15 cellular contexts compared by ENCODE assay signal in the genomic region with DNA sequence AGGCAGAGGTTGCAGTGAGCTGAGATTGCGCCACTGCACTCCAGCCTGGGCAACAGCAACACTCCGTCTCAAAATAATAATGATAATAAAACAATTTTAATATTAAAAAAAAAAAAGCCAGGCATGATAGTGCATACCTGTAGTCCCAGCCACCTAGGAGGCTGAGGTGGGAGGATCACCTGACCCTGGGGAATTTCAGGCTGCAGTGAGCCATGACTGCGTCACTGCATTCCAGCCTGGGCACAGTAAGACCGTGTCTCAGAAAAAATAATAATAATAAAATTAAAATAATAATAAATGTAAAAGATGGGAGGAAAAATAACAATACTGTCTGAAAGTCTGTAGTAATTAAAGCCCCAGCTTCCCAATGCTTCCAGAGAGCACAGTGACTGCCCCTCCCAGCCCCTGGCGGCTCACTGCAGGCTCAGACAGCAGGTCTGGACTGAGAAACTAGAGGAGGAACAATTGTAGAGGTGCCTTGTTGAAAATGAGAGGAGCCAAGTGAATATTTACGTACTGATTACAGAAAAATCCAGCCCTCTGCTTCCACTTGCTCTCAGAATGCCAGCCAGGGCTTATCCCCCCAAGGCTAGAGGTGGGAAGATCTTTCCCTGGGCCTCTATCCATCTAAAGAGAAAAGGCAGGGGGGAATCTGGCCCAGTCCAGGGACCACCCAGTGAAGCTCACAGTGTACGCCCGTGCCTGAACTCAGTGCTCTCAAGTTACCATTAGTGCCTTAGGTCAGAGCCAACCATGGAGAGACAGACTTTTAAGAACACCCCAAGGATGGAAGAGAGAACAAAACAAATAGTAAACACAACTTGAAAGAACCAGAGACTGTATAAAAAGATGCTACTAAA.
DNase-seq lines count a peak whose midpoint lies in the region; ATAC-seq and TF ChIP-seq lines count a peak whose summit lies in the region.
"Had no signal": no experiment of that assay in that cellular context is flagged by ENCODE, and none has a peak within 500 bp of the region (broad histone marks: within the 10 kb centered on the region; RNA-seq: fewer than 3 reads in every experiment).

No MANE protein-coding gene starts in this region.

- no peak overlapping the region for H3K4me3 Mint-ChIP-seq in H9
- H3K4me3 Mint-ChIP-seq: activated T-cell treated with anti-CD3 and anti-CD28 coated beads, Interleukin-2, amount 50 U/mL, for 24 hours had no signal

- H3K56ac ChIP-seq in H9 (ENCODE audit: insufficient read length, low read depth, low read length): no peak overlapping the region

- H2AFZ ChIP-seq in H9 (ENCODE audit: low read length) (no peak overlapping the region), trophoblast cell (ENCODE audit: insufficient read depth, low read length, poor library complexity) (no peak overlapping the region)

- H3K4me1 Mint-ChIP-seq in H9: peaks cover 38 to 41% of the 10 kb centered on the region in 2 experiments

- H3K36me3 Mint-ChIP-seq in H9 (ENCODE audit: insufficient read depth in 1 of 3, low read depth in 3 of 3): no peaks in the 10 kb centered on the region

- no peaks in the 10 kb centered on the region for H3K36me3 ChIP-seq in SJCRH30
- H3K36me3 ChIP-seq in trophoblast cell (ENCODE audit: control insufficient read depth in 1 of 2, insufficient read depth in 2 of 2, low read length in 2 of 2): no peaks in the 10 kb centered on the region
- H3K36me3 ChIP-seq: colonic mucosa, neutrophil had no signal

- H4K91ac ChIP-seq in H9 (ENCODE audit: insufficient read length, low read depth, low read length) (no peak overlapping the region), trophoblast cell (ENCODE audit: low read depth, low read length) (no peak overlapping the region)

- no peak for DNase-seq in H9
- peak; percentile 50 to 68 for DNase-seq in SJCRH30
- DNase-seq in foreskin keratinocyte: peak; percentile 70 to 83
- DNase-seq in trophoblast cell: peak in 1 of 2 donors; percentile 47
- no peak for DNase-seq in hypothalamus (lab: John Stamatoyannopoulos, UW)
- no peak for DNase-seq in NCI-H345 (lab: John Stamatoyannopoulos, UW)
- DNase-seq in NCI-H2081 (lab: John Stamatoyannopoulos, UW): no peak
- DNase-seq in dedifferentiated amniotic fluid mesenchymal stem cell (ENCODE audit: extremely low spot score): no peak
- DNase-seq: activated CD4-positive, alpha-beta T cell treated with anti-CD3 and anti-CD28 coated beads, Interleukin-2, amount 50 U/mL, for 1 hour; activated T-cell treated with anti-CD3 and anti-CD28 coated beads, Interleukin-2, amount 50 U/mL, for 24 hours; AML-193; colonic mucosa had no signal

- peak overlapping the region in 2 of 3 experiments; percentile 17 to 37; a peak in 3 of 7 replicates for H3K27ac Mint-ChIP-seq in H9
- H3K27ac Mint-ChIP-seq: activated T-cell treated with anti-CD3 and anti-CD28 coated beads, Interleukin-2, amount 50 U/mL, for 24 hours had no signal

- no peak overlapping the region for H3K4me3 ChIP-seq in SJCRH30
- H3K4me3 ChIP-seq in trophoblast cell (ENCODE audit: low read depth, low read length): no peak overlapping the region
- H3K4me3 ChIP-seq: colonic mucosa, lung, SK-N-MC had no signal

- H3K18ac ChIP-seq in H9 (ENCODE audit: insufficient read length, low read depth, low read length): no peak overlapping the region
- no peak overlapping the region for H3K18ac ChIP-seq in trophoblast cell (ENCODE audit: low read length)

- H3K79me1 ChIP-seq in H9 (ENCODE audit: insufficient read depth, low read depth, low read length, poor library complexity, severe bottlenecking): peaks cover 13% of the 10 kb centered on the region
- peaks cover 3% of the 10 kb centered on the region for H3K79me1 ChIP-seq in trophoblast cell (ENCODE audit: low read length)

- WGBS in H9 (ENCODE audit: extremely low coverage, insufficient read length, low lambda C conversion rate): no CpG with 5 or more reads among the region's 8 CpGs
- WGBS in trophoblast cell (ENCODE audit: extremely low coverage, insufficient coverage, insufficient read length): no CpG with 5 or more reads among the region's 8 CpGs

- peaks cover 18% of the 10 kb centered on the region; the same call in 1 of the 2 replicates for H3K79me2 ChIP-seq in H9 (ENCODE audit: insufficient read depth, low read length)
- H3K79me2 ChIP-seq in trophoblast cell (ENCODE audit: control insufficient read depth, insufficient read depth, low read length, poor library complexity): peaks cover 1% of the 10 kb centered on the region

- H3K9ac ChIP-seq in H9 (ENCODE audit: extremely low read depth, insufficient read length, low read length): no peak overlapping the region
- no peak overlapping the region for H3K9ac ChIP-seq in trophoblast cell (ENCODE audit: low read length)

- H4K20me1 ChIP-seq in H9 (ENCODE audit: control insufficient read depth, insufficient read depth, insufficient read length): no peaks in the 10 kb centered on the region

- H3K14ac ChIP-seq in H9 (ENCODE audit: insufficient read depth, low read length): no peak overlapping the region
- H3K14ac ChIP-seq in trophoblast cell (ENCODE audit: low read length): no peak overlapping the region

- H2BK15ac ChIP-seq in H9 (ENCODE audit: low read depth, low read length): no peak overlapping the region

- no peak overlapping the region for H4K5ac ChIP-seq in H9 (ENCODE audit: insufficient read length, low read depth, low read length)

- H3K4me1 ChIP-seq in H9 (ENCODE audit: insufficient read depth, low read length) (peaks cover 2% of the 10 kb centered on the region; the same call in 1 of the 2 replicates), SJCRH30 (peaks cover 12% of the 10 kb centered on the region), foreskin keratinocyte (peaks cover 54% of the 10 kb centered on the region), trophoblast cell (ENCODE audit: control insufficient read depth in 1 of 2, insufficient read depth in 2 of 2, low read length in 2 of 2) (peaks cover 4% of the 10 kb centered on the region in 2 experiments)
- H3K4me1 ChIP-seq: colonic mucosa had no signal

- H2BK120ac ChIP-seq in H9 (ENCODE audit: low read depth, low read length, poor library complexity, severe bottlenecking): no peak overlapping the region
- H2BK120ac ChIP-seq in trophoblast cell (ENCODE audit: insufficient read depth, low read length, poor library complexity): no peak overlapping the region

- no peaks in the 10 kb centered on the region for H3K23me2 ChIP-seq in H9 (ENCODE audit: insufficient read length, low read depth, low read length, poor library complexity, severe bottlenecking)

- H4K8ac ChIP-seq in H9 (replicated peaks; ENCODE audit: insufficient read length, low read depth, low read length) (no peak overlapping the region), trophoblast cell (ENCODE audit: low read depth, low read length) (peak overlapping the region; percentile 66)

- no peak overlapping the region for H2AK5ac ChIP-seq in H9 (ENCODE audit: insufficient read length, low read length)
- H2AK5ac ChIP-seq in trophoblast cell (ENCODE audit: low read length): no peak overlapping the region

- peak; percentile 96 for ATAC-seq in foreskin keratinocyte

- no peaks in the 10 kb centered on the region for H3K27me3 Mint-ChIP-seq in H9 (ENCODE audit: low read depth)

- H3K9me3 Mint-ChIP-seq in H9: no peaks in the 10 kb centered on the region
- H3K9me3 Mint-ChIP-seq: activated T-cell treated with anti-CD3 and anti-CD28 coated beads, Interleukin-2, amount 50 U/mL, for 24 hours had no signal

- TF ChIP-seq CTCF in H9 (conservative IDR thresholded peaks at IDR 0.05): no peak
- TF ChIP-seq CTCF in foreskin keratinocyte (conservative IDR thresholded peaks at IDR 0.05): peak; percentile 18

- no peak overlapping the region for H3K4ac ChIP-seq in H9 (ENCODE audit: low read depth, low read length)
- peak overlapping the region; percentile 40 for H3K4ac ChIP-seq in trophoblast cell (ENCODE audit: low read depth, low read length)

- H3K27ac ChIP-seq in H9 (ENCODE audit: insufficient read length, low read depth, low read length): no peak overlapping the region
- H3K27ac ChIP-seq in SJCRH30: no peak overlapping the region
- H3K27ac ChIP-seq in foreskin keratinocyte: peak overlapping the region; percentile 99
- H3K27ac ChIP-seq in trophoblast cell (ENCODE audit: low read depth, low read length): peak overlapping the region; percentile 20
- H3K27ac ChIP-seq: colonic mucosa, neutrophil, SK-N-MC had no signal

- H3K23ac ChIP-seq in H9 (ENCODE audit: insufficient read length, low read depth, low read length) (no peak overlapping the region), trophoblast cell (ENCODE audit: low read length) (no peak overlapping the region)

- no peak overlapping the region for H2BK20ac ChIP-seq in H9 (ENCODE audit: low read depth, low read length, poor library complexity, severe bottlenecking)

- H3K4me2 ChIP-seq in H9 (ENCODE audit: insufficient read depth, insufficient read length, low read length): no peak overlapping the region
- no peak overlapping the region for H3K4me2 ChIP-seq in trophoblast cell (ENCODE audit: low read length)

- H2BK12ac ChIP-seq in H9 (ENCODE audit: insufficient read length, low read depth, low read length): no peak overlapping the region
- H2BK12ac ChIP-seq in trophoblast cell (ENCODE audit: low read length): peak overlapping the region; percentile 24

- H3T11ph ChIP-seq in H9 (ENCODE audit: low read length): no peak overlapping the region

- H4K12ac ChIP-seq in trophoblast cell (ENCODE audit: low read depth, low read length): no peak overlapping the region

- H2BK5ac ChIP-seq in H9 (ENCODE audit: insufficient read length, low read length) (no peak overlapping the region), trophoblast cell (ENCODE audit: low read depth, low read length, poor library complexity) (no peak overlapping the region)

- H3K27me3 ChIP-seq in H9 (ENCODE audit: insufficient read depth, low read length) (no peaks in the 10 kb centered on the region), SJCRH30 (no peaks in the 10 kb centered on the region), foreskin keratinocyte (no peaks in the 10 kb centered on the region), trophoblast cell (ENCODE audit: insufficient read depth, low read length) (no peaks in the 10 kb centered on the region)
- H3K27me3 ChIP-seq: colonic mucosa had no signal

- H3K9me3 ChIP-seq in H9 (ENCODE audit: control insufficient read depth, low read depth, low read length) (no peaks in the 10 kb centered on the region), SJCRH30 (replicated peaks) (no peaks in the 10 kb centered on the region), trophoblast cell (ENCODE audit: insufficient read depth, low read depth, low read length) (no peaks in the 10 kb centered on the region)
- H3K9me3 ChIP-seq: colonic mucosa, neutrophil had no signal

Comparison
In these comparisons a context has a peak if more than half of its experiments do, and no peak if none do; other contexts are left out.
1. DNase-seq: peak in SJCRH30 (2 of 2) and foreskin keratinocyte (2 of 2); none in H9 (single experiment), hypothalamus (0 of 51), NCI-H345 (single experiment), NCI-H2081 (0 of 2) and dedifferentiated amniotic fluid mesenchymal stem cell (single experiment).
2. H3K27ac ChIP-seq: peak in foreskin keratinocyte (single experiment) and trophoblast cell (single experiment); none in H9 (single experiment) and SJCRH30 (single experiment).